In the genomic region with DNA sequence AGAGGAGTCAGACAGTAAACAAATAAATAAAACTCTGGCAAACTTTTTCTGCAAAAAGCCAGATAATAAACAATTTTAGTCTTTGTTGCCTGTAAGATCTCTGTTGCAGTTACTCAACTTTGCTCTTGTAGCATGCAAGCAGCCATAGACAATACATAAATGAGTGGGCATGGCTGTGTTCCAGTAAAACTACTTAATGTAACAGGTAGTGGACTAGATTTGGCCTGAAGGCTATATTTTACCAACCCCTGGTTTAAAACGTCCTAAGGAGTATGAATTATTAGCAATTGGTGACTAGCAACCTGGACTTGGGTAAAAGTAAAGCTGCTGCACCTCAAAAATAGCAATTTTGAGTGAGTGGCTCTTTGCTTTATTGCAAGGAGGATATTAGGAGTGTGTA, we compare ENCODE assay signal across 14 cellular contexts. TPM values are rescaled to one million over a fixed set of nuclear protein-coding genes. Genes with fewer than 3 reads are reported as not detected.
DNase-seq lines count a peak whose midpoint lies in the region; ATAC-seq and TF ChIP-seq lines count a peak whose summit lies in the region.
"Had no signal": no experiment of that assay in that cellular context is flagged by ENCODE, and none has a peak within 500 bp of the region (broad histone marks: within the 10 kb centered on the region; RNA-seq: fewer than 3 reads in every experiment).

No MANE protein-coding gene starts in this region.

- peak; percentile 39 for ATAC-seq in left lung

- H3K27me3 ChIP-seq in HAP-1 (ENCODE audit: low read depth) (no peaks in the 10 kb centered on the region), left lung (no peaks in the 10 kb centered on the region)
- H3K27me3 ChIP-seq: BLaER1 treated with 17β-estradiol and CSF1 and Interleukin-3, amounts not matched to agents 10 nM and 100 nM had no signal

- no peak for TF ChIP-seq CTCF in left lung (IDR thresholded peaks at IDR 0.05)

- in situ Hi-C loops in HAP-1 (cut with MboI; ENCODE audit: low sequenced_read_pairs) = no loop called here

- peak; percentile 3 for DNase-seq in NCI-H1105 treated with DMSO at 0.1 percent for 48 hours (lab: John Stamatoyannopoulos, UW)
- no peak for DNase-seq in NCI-H1105 (lab: John Stamatoyannopoulos, UW)
- DNase-seq in HAP-1 (ENCODE audit: low spot score in 2 of 2) = no peak
- DNase-seq in M059J (ENCODE audit: low read depth) = peak; percentile 28
- DNase-seq in left lung = no peak
- no peak for DNase-seq in NCI-H748 treated with DMSO at 0.1 percent for 48 hours (lab: John Stamatoyannopoulos, UW)
- DNase-seq in stimulated activated CD4-positive, alpha-beta T cell treated with anti-CD3 and anti-CD28 coated beads, Interleukin-4, amount 100 ng/mL, for 24 hours = no peak
- DNase-seq: 8988T; Calu3; CD4-positive, alpha-beta T cell; DMS 273 treated with DMSO at 0.1 percent for 48 hours; EL; GM23248 had no signal

- H3K27ac ChIP-seq in left lung = no peak overlapping the region
- H3K27ac ChIP-seq: BLaER1 treated with 17β-estradiol and CSF1 and Interleukin-3, amounts not matched to agents 10 nM and 100 nM; GM23248 had no signal

- H3K36me3 ChIP-seq in HAP-1 (replicated peaks) (peaks cover 67% of the 10 kb centered on the region), left lung (no peaks in the 10 kb centered on the region)

- peak overlapping the region; percentile 40 for H3K4me3 ChIP-seq in HAP-1
- no peak overlapping the region for H3K4me3 ChIP-seq in left lung
- H3K4me3 ChIP-seq: BLaER1 treated with 17β-estradiol and CSF1 and Interleukin-3, amounts not matched to agents 10 nM and 100 nM; GM23248 had no signal

- no peaks in the 10 kb centered on the region for H3K9me3 ChIP-seq in HAP-1
- H3K9me3 ChIP-seq in left lung = no peaks in the 10 kb centered on the region
- H3K9me3 ChIP-seq: BLaER1 treated with 17β-estradiol and CSF1 and Interleukin-3, amounts not matched to agents 10 nM and 100 nM had no signal

- H3K4me1 ChIP-seq in HAP-1 (peaks cover 40% of the 10 kb centered on the region), left lung (peaks cover 0 to 33% of the 10 kb centered on the region in 2 donors)

- intact Hi-C loops in left lung (cut with DNase I) = no loop called here

RNA-seq across cellular contexts. Expression of gene SLAIN2, which starts 30.9 kb away (rescaled TPM):
- total RNA-seq in M059J (2014; rRNA removed; shearing (Covaris generic)) = 82.8 and 109 TPM in 2 replicates
- total RNA-seq in left lung = 10 to 100 TPM; 82.1 to 87.0 TPM

Comparison
In these comparisons a context has a peak if more than half of its experiments do, and no peak if none do; other contexts are left out.
1. DNase-seq: peak in NCI-H1105 treated with DMSO at 0.1 percent for 48 hours (single experiment) and M059J (single experiment); none in NCI-H1105 (single experiment), HAP-1 (0 of 2), left lung (0 of 2), NCI-H748 treated with DMSO at 0.1 percent for 48 hours (single experiment) and stimulated activated CD4-positive, alpha-beta T cell treated with anti-CD3 and anti-CD28 coated beads, Interleukin-4, amount 100 ng/mL, for 24 hours (single experiment).